Comparison of ENCODE assay signal across 8 cellular contexts in the genomic region with DNA sequence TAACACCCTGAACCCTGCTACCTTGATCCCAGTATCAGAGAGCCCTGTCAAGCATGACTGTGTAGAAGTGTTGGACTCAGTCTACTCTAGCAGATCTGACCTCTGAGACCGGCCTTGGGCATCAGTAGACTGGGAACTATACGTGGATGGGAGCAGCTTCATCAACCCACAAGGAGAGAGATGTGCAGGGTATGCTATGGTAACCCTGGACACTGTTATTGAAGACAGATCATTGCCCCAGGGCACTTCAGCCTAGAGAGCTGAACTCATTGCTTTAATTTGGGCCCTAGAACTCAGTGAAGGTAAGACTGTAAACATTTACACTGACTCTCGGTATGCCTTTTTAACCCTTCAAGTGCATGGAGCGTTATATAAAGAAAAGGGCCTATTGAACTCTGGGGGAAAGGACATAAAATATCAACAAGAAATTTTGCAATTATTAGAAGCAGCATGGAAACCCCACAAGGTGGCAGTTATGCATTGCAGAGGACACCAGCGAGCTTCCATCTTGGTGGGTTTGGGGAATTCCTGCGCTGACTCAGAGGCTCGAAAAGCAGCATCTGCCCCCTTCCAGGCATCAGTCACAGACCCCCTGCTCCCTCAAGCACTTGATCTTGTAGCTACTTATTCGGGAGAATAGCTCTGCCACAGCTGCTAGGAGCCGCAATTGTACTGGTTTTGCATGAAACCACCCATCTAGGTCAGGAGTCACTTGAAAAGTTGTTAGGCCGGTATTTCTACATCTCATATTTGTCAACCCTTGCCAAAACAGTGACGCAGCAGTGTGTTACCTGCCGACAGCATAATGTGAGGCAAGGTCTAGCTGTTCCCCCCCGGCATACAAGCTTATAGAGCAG. TPM values are rescaled to one million over a fixed set of nuclear protein-coding genes. Genes with fewer than 3 reads are reported as not detected.
A peak's percentile ranks its signal among the peaks of the same experiment; 100 is the strongest.
DNase-seq lines count a peak whose midpoint lies in the region; ATAC-seq and TF ChIP-seq lines count a peak whose summit lies in the region.
"Not testable (repeated sequence)": the region's sequence is repeated elsewhere in the genome, so short reads cannot be mapped to it uniquely, and the experiment has no call there.
"Had no signal": no experiment of that assay in that cellular context is flagged by ENCODE, and none has a peak within 500 bp of the region (broad histone marks: within the 10 kb centered on the region; RNA-seq: fewer than 3 reads in every experiment).

No MANE protein-coding gene starts in this region.

- peak; percentile 40 to 44 for TF ChIP-seq RAD21 in liver (IDR thresholded peaks at IDR 0.05)

- peak overlapping the region in 1 of 2 donors; percentile 56 for H3K27ac ChIP-seq in liver (ENCODE audit: low read depth in 1 of 2, low read length in 2 of 2)

- not testable (repeated sequence) for H3K4me3 ChIP-seq in NB4 (ENCODE audit: low read depth, low read length); liver (ENCODE audit: low read depth in 1 of 3, low read length in 3 of 3)
- H3K4me3 ChIP-seq in endocrine pancreas (ENCODE audit: control insufficient read depth, insufficient read depth, low read length): peak overlapping the region; percentile 17

- WGBS in liver: 44% methylated on average over 13 of the region's 13 CpGs

- H3K4me1 ChIP-seq in endocrine pancreas (ENCODE audit: control insufficient read depth, insufficient read depth, low read length): not testable (repeated sequence)
- H3K4me1 ChIP-seq in liver (ENCODE audit: control insufficient read depth in 4 of 4, insufficient read depth in 4 of 4, low read length in 3 of 4): peaks cover 0 to 13% (median 6%) of the 10 kb centered on the region in 4 donors

- peak overlapping the region; percentile 35 for H3K27ac Mint-ChIP-seq in activated T-helper 17 cell treated with anti-CD3 and anti-CD28 coated beads, Interleukin-2, amount 50 U/mL, for 72 hours

- not testable (repeated sequence) for H3K36me3 ChIP-seq in endocrine pancreas (ENCODE audit: control insufficient read depth, insufficient read depth, low read length); liver (ENCODE audit: control insufficient read depth in 4 of 4, insufficient read depth in 3 of 4, low read depth in 1 of 4, low read length in 3 of 4)

- peak; percentile 1 for TF ChIP-seq CTCF in NB4 (IDR thresholded peaks at IDR 0.05; ENCODE audit: low read depth, low read length)
- TF ChIP-seq CTCF in liver (IDR thresholded peaks at IDR 0.05; ENCODE audit: low read depth, low read length, missing input control): peak; percentile 7

- intact Hi-C loops in posterior vena cava (cut with DNase I): not testable (repeated sequence)

- ATAC-seq in activated T-helper 17 cell treated with anti-CD3 and anti-CD28 coated beads, Interleukin-2, amount 50 U/mL, for 72 hours (replicated peaks): not testable (repeated sequence)

- peak overlapping the region; percentile 26 for H3K4me3 Mint-ChIP-seq in activated T-helper 17 cell treated with anti-CD3 and anti-CD28 coated beads, Interleukin-2, amount 50 U/mL, for 72 hours

- H3K4me1 Mint-ChIP-seq in activated T-helper 17 cell treated with anti-CD3 and anti-CD28 coated beads, Interleukin-2, amount 50 U/mL, for 72 hours: peaks cover 18% of the 10 kb centered on the region

- H3K36me3 Mint-ChIP-seq in activated T-helper 17 cell treated with anti-CD3 and anti-CD28 coated beads, Interleukin-2, amount 50 U/mL, for 72 hours (ENCODE audit: low read depth): not testable (repeated sequence)

- DNase-seq in DMS53 (lab: John Stamatoyannopoulos, UW): peak; percentile 98
- DNase-seq in NB4 (ENCODE audit: low read depth): not testable (repeated sequence)
- DNase-seq in NCI-H748 treated with DMSO at 0.1 percent for 48 hours (lab: John Stamatoyannopoulos, UW): peak; percentile 94
- peak; percentile 46 for DNase-seq in posterior vena cava (ENCODE audit: low spot score)

- H3K27me3 ChIP-seq in endocrine pancreas (ENCODE audit: control insufficient read depth, insufficient read depth, low read length); liver (ENCODE audit: control insufficient read depth in 4 of 4, insufficient read depth in 4 of 4, low read length in 3 of 4): not testable (repeated sequence)

- not testable (repeated sequence) for H3K9me3 ChIP-seq in endocrine pancreas (ENCODE audit: control insufficient read depth, low read length); liver (ENCODE audit: control insufficient read depth in 4 of 4, low read length in 3 of 4)

- TF ChIP-seq POLR2A in NB4 (IDR thresholded peaks at IDR 0.05; ENCODE audit: extremely low read depth, insufficient read length): not testable (repeated sequence)

- not testable (repeated sequence) for H3K9me3 Mint-ChIP-seq in activated T-helper 17 cell treated with anti-CD3 and anti-CD28 coated beads, Interleukin-2, amount 50 U/mL, for 72 hours

- not testable (repeated sequence) for H3K9ac ChIP-seq in endocrine pancreas (ENCODE audit: control insufficient read depth, insufficient read depth, low read length)
- H3K9ac ChIP-seq in liver (ENCODE audit: low read depth in 1 of 2, low read length in 2 of 2): peak overlapping the region in 1 of 2 donors; percentile 66

- H3K27me3 Mint-ChIP-seq in activated T-helper 17 cell treated with anti-CD3 and anti-CD28 coated beads, Interleukin-2, amount 50 U/mL, for 72 hours: not testable (repeated sequence)

TF ChIP-seq in liver, 16 proteins besides CTCF, POLR2A, EP300 and RAD21:
- TF ChIP-seq HNF4A (conservative IDR thresholded peaks at IDR 0.05) (peak; percentile 28 to 59), RXRA (IDR thresholded peaks at IDR 0.05) (peak; percentile 63 to 69), SP1 (IDR thresholded peaks at IDR 0.05) (peak; percentile 91)

RNA-seq across cellular contexts. Expression of a gene that starts 19.0 kb away (rescaled TPM):
- total RNA-seq in activated T-helper 17 cell treated with anti-CD3 and anti-CD28 coated beads, Interleukin-2, amount 50 U/mL, for 72 hours: 10 to 100 TPM; 38.2 to 41.7 TPM
- 10 to 100 TPM in 1 of 2 donors, 1 to 10 TPM in 1; 1.8 to 15.1 TPM for total RNA-seq in liver
- polyA plus RNA-seq in liver: 1 to 10 TPM; 1.5 to 3.7 TPM
- 1 to 10 TPM; 2.5 to 3.4 TPM for total RNA-seq in posterior vena cava
- polyA plus RNA-seq: BJ had no signal
